In genomic region chr21:29376556-29376955, GRCh38 we compare ENCODE assay signal across 8 cellular contexts.
A peak's percentile ranks its signal among the peaks of the same experiment; 100 is the strongest.
DNase-seq lines count a peak whose midpoint lies in the region; ATAC-seq, FAIRE-seq and TF ChIP-seq lines count a peak whose summit lies in the region.

No MANE protein-coding gene starts in this region.

- H3K4me1 Mint-ChIP-seq in activated CD4-positive, alpha-beta T cell treated with anti-CD3 and anti-CD28 coated beads, Interleukin-2, amount 10 ng/mL, durations not matched to agents 7 days and 5 days: peaks cover 11% of the 10 kb centered on the region

- peak overlapping the region; percentile 83 for H2AFZ ChIP-seq in Loucy (ENCODE audit: low read length)

- no peak overlapping the region for H3K27ac ChIP-seq in pancreas

- H3K27ac Mint-ChIP-seq in activated CD4-positive, alpha-beta T cell treated with anti-CD3 and anti-CD28 coated beads, Interleukin-2, amount 10 ng/mL, durations not matched to agents 7 days and 5 days: peak overlapping the region; percentile 47

- peaks cover 5% of the 10 kb centered on the region for H3K36me3 Mint-ChIP-seq in activated CD4-positive, alpha-beta T cell treated with anti-CD3 and anti-CD28 coated beads, Interleukin-2, amount 10 ng/mL, durations not matched to agents 7 days and 5 days (ENCODE audit: low read depth)

- FAIRE-seq in pancreas (lab: Jason Lieb, UNC): no peak

- no peaks in the 10 kb centered on the region for H4K20me1 ChIP-seq in Loucy (ENCODE audit: insufficient read depth, low read length, poor library complexity, severe bottlenecking)

- H3K4me3 Mint-ChIP-seq in activated CD4-positive, alpha-beta T cell treated with anti-CD3 and anti-CD28 coated beads, Interleukin-2, amount 10 ng/mL, durations not matched to agents 7 days and 5 days: no peak overlapping the region

- no peaks in the 10 kb centered on the region for H3K27me3 ChIP-seq in Loucy (ENCODE audit: insufficient read depth, low read length, poor library complexity, severe bottlenecking)
- no peaks in the 10 kb centered on the region for H3K27me3 ChIP-seq in pancreas

- WGBS in pancreas, 2 donors: 65 to 77% methylated on average over 3 of the region's 3 CpGs

- peak overlapping the region; percentile 34 for H3K9ac ChIP-seq in Loucy (ENCODE audit: low read depth, low read length, poor library complexity, severe bottlenecking)

- H3K4me1 ChIP-seq in Loucy (ENCODE audit: insufficient read depth, low read length, poor library complexity, severe bottlenecking): peaks cover 11% of the 10 kb centered on the region
- no peaks in the 10 kb centered on the region for H3K4me1 ChIP-seq in pancreas

- no peaks in the 10 kb centered on the region for H3K9me2 ChIP-seq in Loucy (replicated peaks; ENCODE audit: low read depth, low read length)

- ATAC-seq in GM21529 (IDR thresholded peaks at IDR 0.05; ENCODE audit: unreplicated experiment) (peak; percentile 72), pancreas (peak; percentile 52 to 73 (median 72))

- H3K36me3 ChIP-seq in Loucy (ENCODE audit: insufficient read depth, low read length): no peaks in the 10 kb centered on the region
- no peaks in the 10 kb centered on the region for H3K36me3 ChIP-seq in pancreas

- no peaks in the 10 kb centered on the region for H3K9me3 ChIP-seq in Loucy (ENCODE audit: insufficient read depth, low read depth, low read length)
- no peaks in the 10 kb centered on the region for H3K9me3 ChIP-seq in pancreas

- POLR2A ChIA-PET in activated CD4-positive, alpha-beta T cell treated with anti-CD3 and anti-CD28 coated beads, Interleukin-2, amount 10 ng/mL, durations not matched to agents 7 days and 5 days (lab: Charles Lee): interaction anchor here (0.6 kb wide), 1 partner anchor 205 kb away, joined by 3 read pairs; no protein-coding TSS in a partner anchor

- TF ChIP-seq CTCF in Loucy (conservative IDR thresholded peaks at IDR 0.05; ENCODE audit: low read length): peak; percentile 79
- TF ChIP-seq CTCF in epithelial cell of proximal tubule (conservative IDR thresholded peaks at IDR 0.05; ENCODE audit: low read depth, low read length): peak; percentile 46
- peak in 1 of 4 donors; percentile 19 for TF ChIP-seq CTCF in pancreas (IDR thresholded peaks at IDR 0.05)

- CTCF ChIA-PET in activated CD4-positive, alpha-beta T cell treated with anti-CD3 and anti-CD28 coated beads, Interleukin-2, amount 10 ng/mL, durations not matched to agents 7 days and 5 days (lab: Charles Lee): interaction anchor here (0.6 to 1.7 kb wide), 8 partner anchors 16 to 288 kb away, joined by 3 to 6 read pairs (median 3); no protein-coding TSS in a partner anchor

- intact Hi-C loops in pancreas (cut with DNase I): loop anchor here in 2 of 3 donors (10.0 kb wide), 2 partner anchors 212 to 282 kb away; no protein-coding TSS in a partner anchor

- no peaks in the 10 kb centered on the region for H3K9me3 Mint-ChIP-seq in activated CD4-positive, alpha-beta T cell treated with anti-CD3 and anti-CD28 coated beads, Interleukin-2, amount 10 ng/mL, durations not matched to agents 7 days and 5 days

- peak overlapping the region; percentile 7 for H3K4me2 ChIP-seq in Loucy (ENCODE audit: low read depth, low read length, poor library complexity, severe bottlenecking)

- no peaks in the 10 kb centered on the region for H3K79me2 ChIP-seq in Loucy (ENCODE audit: insufficient read depth, low read length)

- H3F3A ChIP-seq in Loucy (ENCODE audit: low read depth): no peaks in the 10 kb centered on the region

- no peaks in the 10 kb centered on the region for H3K27me3 Mint-ChIP-seq in activated CD4-positive, alpha-beta T cell treated with anti-CD3 and anti-CD28 coated beads, Interleukin-2, amount 10 ng/mL, durations not matched to agents 7 days and 5 days

- peak; percentile 5 for DNase-seq in NCI-H1105 (lab: John Stamatoyannopoulos, UW)
- no peak for DNase-seq in NCI-H1105 treated with DMSO at 0.1 percent for 48 hours (lab: John Stamatoyannopoulos, UW)
- peak; percentile 58 for DNase-seq in activated CD4-positive, alpha-beta T cell treated with anti-CD3 and anti-CD28 coated beads, Interleukin-2, amount 10 ng/mL, durations not matched to agents 7 days and 5 days
- DNase-seq in epithelial cell of proximal tubule (ENCODE audit: low read depth): no peak
- DNase-seq in pancreas: peak in 3 of 6 donors; percentile 36 to 59 (median 36)
- no peak for DNase-seq in T1000 (lab: John Stamatoyannopoulos, UW)

- H3K4me3 ChIP-seq in Loucy (ENCODE audit: low read length, poor library complexity, severe bottlenecking): peak overlapping the region; percentile 15
- H3K4me3 ChIP-seq in epithelial cell of proximal tubule (ENCODE audit: low read depth, low read length): no peak overlapping the region
- no peak overlapping the region for H3K4me3 ChIP-seq in pancreas

Comparison
In these comparisons a context has a peak if more than half of its experiments do, and no peak if none do; other contexts are left out.
1. DNase-seq: peak in NCI-H1105 (single experiment) and activated CD4-positive, alpha-beta T cell treated with anti-CD3 and anti-CD28 coated beads, Interleukin-2, amount 10 ng/mL, durations not matched to agents 7 days and 5 days (single experiment); none in NCI-H1105 treated with DMSO at 0.1 percent for 48 hours (single experiment), epithelial cell of proximal tubule (single experiment) and T1000 (single experiment).